ENCODE assay signal across 8 cellular contexts in genomic region chr2:196639180-196640030, GRCh38. TPM values are rescaled to one million over a fixed set of nuclear protein-coding genes. Genes with fewer than 3 reads are reported as not detected.
DNase-seq lines count a peak whose midpoint lies in the region; ATAC-seq and TF ChIP-seq lines count a peak whose summit lies in the region.

TSS of gene CCDC150 (plus strand) at chr2:196639715. CDS start at chr2:196639767, 52 bp downstream.

- in situ Hi-C loops in Panc1 (cut with HindIII; ENCODE audit: low pct_unique_long_range_greater_than_20kb, low sequenced_read_pairs), result no loop called here

- 9 to 10% methylated on average over 12 to 19 of the region's 53 CpGs for WGBS in esophagus squamous epithelium, 2 donors

- H3K9ac ChIP-seq in DND-41 (ENCODE audit: low read depth, low read length), result peak within 1 kb of the TSS; percentile 68

- peaks cover 47% of the 10 kb centered on the region for H3K79me2 ChIP-seq in DND-41 (ENCODE audit: insufficient read depth, low read length)

- no TSS peak for BruUV-seq in Panc1 (replicated peaks; lab: Mats Ljungman, UMichigan)

- H3K4me1 ChIP-seq in DND-41 (ENCODE audit: insufficient read depth, low read length) (peaks cover 27% of the 10 kb centered on the region), Panc1 (ENCODE audit: control insufficient read depth, insufficient read depth, low read length) (peaks cover 8% of the 10 kb centered on the region), esophagus squamous epithelium (peaks cover 0 to 15% (median 14%) of the 10 kb centered on the region in 3 donors)

- H3K4me3 ChIP-seq in DND-41 (ENCODE audit: low read depth in 1 of 2, low read length in 2 of 2) (peak within 1 kb of the TSS; percentile 74 to 88; a peak in 3 of 4 replicates), Panc1 (ENCODE audit: low read depth in 2 of 2, low read length in 2 of 2) (peak within 1 kb of the TSS; percentile 86 to 94), esophagus squamous epithelium (peak within 1 kb of the TSS; percentile 38 to 83 (median 60))

- H3K27me3 ChIP-seq in DND-41 (ENCODE audit: insufficient read depth, low read length, poor library complexity) (no peaks in the 10 kb centered on the region), Panc1 (ENCODE audit: control insufficient read depth, insufficient read depth, low read length) (no peaks in the 10 kb centered on the region), esophagus squamous epithelium (no peaks in the 10 kb centered on the region)

- no peaks in the 10 kb centered on the region for H4K20me1 ChIP-seq in DND-41 (ENCODE audit: insufficient read depth, low read length)

- TF ChIP-seq CTCF in DND-41 (IDR thresholded peaks at IDR 0.05; ENCODE audit: borderline replicate concordance, extremely low read depth, low read length, poor library complexity, severe bottlenecking), result peak; percentile 26
- TF ChIP-seq CTCF in Panc1 (IDR thresholded peaks at IDR 0.05), result peak; percentile 55
- peak in 3 of 6 experiments; percentile 16 to 41 (median 17) for TF ChIP-seq CTCF in esophagus squamous epithelium (IDR thresholded peaks at IDR 0.05)

- H3K27ac ChIP-seq in DND-41 (ENCODE audit: low read length), result peak within 1 kb of the TSS; percentile 77
- H3K27ac ChIP-seq in Panc1 (ENCODE audit: low read length), result peak within 1 kb of the TSS; percentile 85
- H3K27ac ChIP-seq in esophagus squamous epithelium, result peak within 1 kb of the TSS; percentile 51 to 66 (median 60)

- intact Hi-C loops in Panc1 (cut with micrococcal nuclease; ENCODE audit: unreplicated experiment), result no loop called here
- intact Hi-C loops in esophagus squamous epithelium (cut with DNase I), result no loop called here

- H3K36me3 ChIP-seq in DND-41 (ENCODE audit: insufficient read depth, low read length) (no peaks in the 10 kb centered on the region), Panc1 (ENCODE audit: control insufficient read depth, insufficient read depth, low read length) (peaks cover 2% of the 10 kb centered on the region; the same call in 1 of the 2 replicates), esophagus squamous epithelium (no peaks in the 10 kb centered on the region)

- peak in 1 of 4 donors; percentile 48 for TF ChIP-seq POLR2A in esophagus squamous epithelium (IDR thresholded peaks at IDR 0.05)

- peak; percentile 99 for ATAC-seq in DND-41 (ENCODE audit: insufficient read depth, low read depth)
- peak; percentile 100 for ATAC-seq in GM21737 (IDR thresholded peaks at IDR 0.05; ENCODE audit: unreplicated experiment)
- peak; percentile 100 for ATAC-seq in Panc1

- H3K9me3 ChIP-seq in DND-41 (ENCODE audit: insufficient read depth, low read length, severe bottlenecking), result no peaks in the 10 kb centered on the region
- no peaks in the 10 kb centered on the region for H3K9me3 ChIP-seq in Panc1 (ENCODE audit: control insufficient read depth, insufficient read depth, low read depth, low read length)
- no peaks in the 10 kb centered on the region for H3K9me3 ChIP-seq in esophagus squamous epithelium

- POLR2A ChIA-PET in Panc1 (lab: Charles Lee), result no interaction called here

- CTCF ChIA-PET in Panc1 (lab: Charles Lee), result no interaction called here

- H2AFZ ChIP-seq in DND-41 (ENCODE audit: low read depth, low read length), result peak within 1 kb of the TSS; percentile 85

- peak within 1 kb of the TSS; percentile 75 for H3K4me2 ChIP-seq in DND-41 (ENCODE audit: insufficient read depth, low read length)

- DNase-seq in DND-41 (peak; percentile 96), KG1 (lab: John Stamatoyannopoulos, UW) (peak; percentile 90), Panc1 (ENCODE audit: low read depth, low spot score) (peak; percentile 75), esophagus squamous epithelium (lab: John Stamatoyannopoulos, UW) (peak; percentile 68), myocyte (ENCODE audit: low read depth) (peak; percentile 96)
- DNase-seq in activated T-cell treated with anti-CD3 and anti-CD28 coated beads, Interleukin-2, amount 50 U/mL, for 48 hours, result peak; percentile 93 to 96
- DNase-seq in stimulated activated CD8-positive, alpha-beta memory T cell treated with anti-CD3 and anti-CD28 coated beads, Interleukin-7, amount 100 ng/mL, for 4 hours (ENCODE audit: low read depth in 2 of 2), result peak; percentile 86 to 89

RNA-seq across cellular contexts. Expression of gene CCDC150, which starts in this region (rescaled TPM):
- 19.0 TPM for total RNA-seq in Panc1 (2021; ENCODE audit: unreplicated experiment)
- polyA plus RNA-seq in Panc1 (2012; ENCODE audit: insufficient read length), result 4.2 TPM
- 10 to 100 TPM in 1 of 4 donors, 1 to 10 TPM in 3; 2.4 to 10.1 (median 4.9) TPM for total RNA-seq in esophagus squamous epithelium
- total RNA-seq in myocyte, result 2.0 and 7.6 TPM in 2 replicates
- polyA plus RNA-seq in myocyte (2012), result 0.83 TPM

Comparison
In these comparisons a context has a peak if more than half of its experiments do, and no peak if none do; other contexts are left out.
1. Peak in every context shown above with its lines: DNase-seq, ATAC-seq, H3K4me3 ChIP-seq and H3K27ac ChIP-seq.